Comparison of ENCODE assay signal across 14 cellular contexts in genomic region chr9:83330207-83331196, GRCh38.
DNase-seq lines count a peak whose midpoint lies in the region; ATAC-seq, FAIRE-seq and TF ChIP-seq lines count a peak whose summit lies in the region.
"Had no signal": no experiment of that assay in that cellular context is flagged by ENCODE, and none has a peak within 500 bp of the region (broad histone marks: within the 10 kb centered on the region; RNA-seq: fewer than 3 reads in every experiment).

No MANE protein-coding gene starts in this region.

- H3K4me1 ChIP-seq in HepG2 (ENCODE audit: insufficient read depth, low read length) (peaks cover 16% of the 10 kb centered on the region), right lobe of liver (no peaks in the 10 kb centered on the region), mammary epithelial cell (ENCODE audit: insufficient read depth, low read length) (no peaks in the 10 kb centered on the region)
- H3K4me1 ChIP-seq: SJSA1 had no signal

- dilution Hi-C loops in mammary epithelial cell (cut with HindIII; ENCODE audit: low sequenced_read_pairs): no loop called here

- no peaks in the 10 kb centered on the region for H3K27me3 ChIP-seq in HepG2 (ENCODE audit: control insufficient read depth in 1 of 2, insufficient read depth in 2 of 2, low read length in 2 of 2)
- H3K27me3 ChIP-seq in right lobe of liver: no peaks in the 10 kb centered on the region
- no peaks in the 10 kb centered on the region for H3K27me3 ChIP-seq in mammary epithelial cell (ENCODE audit: insufficient read depth, low read length)
- H3K27me3 ChIP-seq: SJSA1 had no signal

- H4K20me1 ChIP-seq in HepG2 (ENCODE audit: insufficient read depth, low read length): no peaks in the 10 kb centered on the region
- no peaks in the 10 kb centered on the region for H4K20me1 ChIP-seq in mammary epithelial cell (ENCODE audit: insufficient read depth, low read length)

- H3K4me2 ChIP-seq in HepG2 (ENCODE audit: low read depth, low read length): no peak overlapping the region
- H3K4me2 ChIP-seq in mammary epithelial cell (ENCODE audit: insufficient read depth, low read depth, low read length): no peak overlapping the region

- no peak overlapping the region for H2AFZ ChIP-seq in HepG2 (ENCODE audit: low read length)
- H2AFZ ChIP-seq in mammary epithelial cell (ENCODE audit: low read depth, low read length): no peak overlapping the region

- DNase-seq in HepG2 (ENCODE audit: low spot score) (peak; percentile 7), right lobe of liver (no peak), M059J (ENCODE audit: low read depth) (peak; percentile 7), mammary epithelial cell (no peak), NCI-H1092 treated with DMSO at 0.1 percent for 48 hours (lab: John Stamatoyannopoulos, UW) (no peak), C1 segment of cervical spinal cord (lab: John Stamatoyannopoulos, UW) (no peak), H54 (ENCODE audit: insufficient read length, low spot score) (no peak), NCI-H1048 (lab: John Stamatoyannopoulos, UW) (no peak)
- DNase-seq: activated B cell treated with CpG ODN at 0.5 μM for 24 hours; activated T-cell treated with anti-CD3 and anti-CD28 coated beads, Interleukin-2, amount 50 U/mL, for 24 hours; naive B cell; NCI-H1092; NCI-H510A treated with DMSO at 0.1 percent for 48 hours had no signal

- CTCF ChIA-PET in HepG2 (lab: Yijun Ruan, JAX; ENCODE audit: low intra/inter-chr PET ratio, low total read pairs) (interaction anchor here (1.6 kb wide), 1 partner anchor 214 kb away, joined by 4 read pairs; no protein-coding TSS in a partner anchor), mammary epithelial cell (lab: Charles Lee; ENCODE audit: low non-redundant PET) (interaction anchor here (0.6 kb wide), 1 partner anchor 29 kb away, joined by 6 read pairs; no protein-coding TSS in a partner anchor)

- POLR2A ChIA-PET in HepG2 (lab: Yijun Ruan, JAX): no interaction called here

- H3K36me3 ChIP-seq in HepG2 (replicated peaks in 1 of 2; ENCODE audit: control insufficient read depth in 1 of 2, insufficient read depth in 2 of 2, low read length in 2 of 2): no peaks in the 10 kb centered on the region; a peak in 2 of 5 replicates
- H3K36me3 ChIP-seq in right lobe of liver: no peaks in the 10 kb centered on the region
- no peaks in the 10 kb centered on the region for H3K36me3 ChIP-seq in mammary epithelial cell (ENCODE audit: insufficient read depth, low read length)

- no peak for ATAC-seq in HepG2
- no peak for ATAC-seq in right lobe of liver

- TF ChIP-seq CTCF in HepG2 (CRISPR knock-in tag; IDR thresholded peaks at IDR 0.05): no peak
- TF ChIP-seq CTCF in right lobe of liver (IDR thresholded peaks at IDR 0.05): no peak
- peak; percentile 6 to 16 for TF ChIP-seq CTCF in mammary epithelial cell (conservative IDR thresholded peaks at IDR 0.05 in 1 of 2, IDR thresholded peaks at IDR 0.05 in 1 of 2; ENCODE audit: extremely low read depth in 1 of 2, insufficient read depth in 1 of 2, low read depth in 1 of 2, low read length in 2 of 2)

- H3K9ac ChIP-seq in HepG2 (ENCODE audit: insufficient read depth, low read depth, low read length): no peak overlapping the region
- no peak overlapping the region for H3K9ac ChIP-seq in mammary epithelial cell (ENCODE audit: insufficient read depth, low read length)

- in situ Hi-C loops in HepG2 (cut with HindIII; ENCODE audit: extremely low pct_ligation_motif_present, low pct_unique_long_range_greater_than_20kb): no loop called here
- in situ Hi-C loops in mammary epithelial cell (cut with MboI; ENCODE audit: low sequenced_read_pairs in 2 of 2): loop anchor here in 1 of 2 donors (10.0 kb wide), 1 partner anchor 214 kb away; no protein-coding TSS in a partner anchor

- no peak for FAIRE-seq in HepG2 (lab: Jason Lieb, UNC)
- FAIRE-seq in H54 (lab: Jason Lieb, UNC): no peak

- H3K4me3 ChIP-seq in HepG2 (replicated peaks in 1 of 3; ENCODE audit: insufficient read depth in 1 of 3, low read depth in 2 of 3, low read length in 3 of 3): no peak overlapping the region
- no peak overlapping the region for H3K4me3 ChIP-seq in right lobe of liver
- no peak overlapping the region for H3K4me3 ChIP-seq in mammary epithelial cell (replicated peaks in 1 of 3; ENCODE audit: insufficient read depth in 1 of 3, low read depth in 2 of 3, low read length in 3 of 3)
- H3K4me3 ChIP-seq: SJSA1 had no signal

- WGBS in HepG2 (ENCODE audit: low lambda C conversion rate): 96% methylated on average over 8 of the region's 8 CpGs
- 90% methylated on average over 7 of the region's 8 CpGs for WGBS in right lobe of liver (ENCODE audit: insufficient coverage, low coverage, low lambda C conversion rate, missing lambda C conversion rate)
- WGBS in mammary epithelial cell (ENCODE audit: low coverage, missing lambda C conversion rate): 90% methylated on average over 8 of the region's 8 CpGs

- H3K9me3 ChIP-seq in HepG2 (ENCODE audit: low read length): no peaks in the 10 kb centered on the region
- H3K9me3 ChIP-seq in right lobe of liver: no peaks in the 10 kb centered on the region
- H3K9me3 ChIP-seq in mammary epithelial cell (replicated peaks; ENCODE audit: insufficient read depth, low read length): no peaks in the 10 kb centered on the region
- H3K9me3 ChIP-seq: SJSA1 had no signal

- no peak overlapping the region for H3K27ac ChIP-seq in HepG2 (ENCODE audit: extremely low read length, insufficient read depth, low read length)
- H3K27ac ChIP-seq in right lobe of liver: no peak overlapping the region
- H3K27ac ChIP-seq in mammary epithelial cell (ENCODE audit: insufficient read depth, low read depth, low read length): no peak overlapping the region
- H3K27ac ChIP-seq: SJSA1 had no signal

- intact Hi-C loops in HepG2 (cut with micrococcal nuclease; ENCODE audit: unreplicated experiment): no loop called here
- intact Hi-C loops in right lobe of liver (cut with DNase I): loop anchor here in 1 of 2 donors (10.0 kb wide), 1 partner anchor 214 kb away; no protein-coding TSS in a partner anchor
- intact Hi-C loops in mammary epithelial cell (cut with micrococcal nuclease): loop anchor here (5.0 kb wide), 2 partner anchors 113 to 317 kb away; no protein-coding TSS in a partner anchor

- H3K79me2 ChIP-seq in HepG2 (ENCODE audit: insufficient read depth, low read length) (no peaks in the 10 kb centered on the region), mammary epithelial cell (ENCODE audit: insufficient read depth, low read length) (no peaks in the 10 kb centered on the region)

- TF ChIP-seq EP300 in HepG2 (IDR thresholded peaks at IDR 0.05; ENCODE audit: low read depth in 2 of 2, low read length in 2 of 2) (no peak), HepG2 (CRISPR knock-in tag; IDR thresholded peaks at IDR 0.05; ENCODE audit: borderline replicate concordance) (no peak)

- no TSS peak for BruUV-seq in HepG2 (replicated peaks; lab: Mats Ljungman, UMichigan)
- BruUV-seq in mammary epithelial cell (replicated peaks; lab: Mats Ljungman, UMichigan): no TSS peak

- TF ChIP-seq RAD21 in HepG2 (CRISPR knock-in tag; IDR thresholded peaks at IDR 0.05): no peak

- TF ChIP-seq POLR2A in HepG2 (IDR thresholded peaks at IDR 0.05; ENCODE audit: insufficient read depth in 1 of 2, low read depth in 2 of 2, low read length in 2 of 2): no peak
- no peak for TF ChIP-seq POLR2A in right lobe of liver (IDR thresholded peaks at IDR 0.05)
- no peak for TF ChIP-seq POLR2A in H54 (IDR thresholded peaks at IDR 0.05; ENCODE audit: low read depth, low read length)

TF ChIP-seq in HepG2, 621 proteins besides CTCF, POLR2A, EP300 and RAD21 (continues in another document):
- TF ChIP-seq ZNF7 (CRISPR knock-in tag; IDR thresholded peaks at IDR 0.05) (peak; percentile 69; the same call in 1 of the 2 replicates), STAG1 (CRISPR knock-in tag; IDR thresholded peaks at IDR 0.05) (peak; percentile 26), SAFB2 (CRISPR knock-in tag; IDR thresholded peaks at IDR 0.05; ENCODE audit: borderline replicate concordance, low read depth) (no peak), GTF2F1 (IDR thresholded peaks at IDR 0.05; ENCODE audit: low read length) (no peak), ZBTB44 (CRISPR knock-in tag; IDR thresholded peaks at IDR 0.05) (no peak)

Comparison
In these comparisons a context has a peak if more than half of its experiments do, and no peak if none do; other contexts are left out.
1. DNase-seq: peak in HepG2 (single experiment) and M059J (single experiment); none in right lobe of liver (0 of 3), mammary epithelial cell (single experiment), NCI-H1092 treated with DMSO at 0.1 percent for 48 hours (single experiment), C1 segment of cervical spinal cord (0 of 14), H54 (single experiment) and NCI-H1048 (single experiment).
2. CTCF ChIP-seq: peak in mammary epithelial cell (2 of 2); none in HepG2 (single experiment) and right lobe of liver (0 of 4).